Comparison of ENCODE assay signal across 17 cellular contexts in genomic region chr5:154345255-154345952, GRCh38.
DNase-seq lines count a peak whose midpoint lies in the region; ATAC-seq lines count a peak whose summit lies in the region.
"Had no signal": no experiment of that assay in that cellular context is flagged by ENCODE, and none has a peak within 500 bp of the region (broad histone marks: within the 10 kb centered on the region; RNA-seq: fewer than 3 reads in every experiment).

No MANE protein-coding gene starts in this region.

- H3K4me3 Mint-ChIP-seq in activated naive CD4-positive, alpha-beta T cell treated with anti-CD3 and anti-CD28 coated beads, Interleukin-2, amount 10 ng/mL, durations not matched to agents 7 days and 5 days, result no peak overlapping the region
- H3K4me3 Mint-ChIP-seq: activated T-cell treated with anti-CD3 and anti-CD28 coated beads, Interleukin-2, amount 50 U/mL, for 72 hours had no signal

- H3K4me1 Mint-ChIP-seq in activated naive CD4-positive, alpha-beta T cell treated with anti-CD3 and anti-CD28 coated beads, Interleukin-2, amount 10 ng/mL, durations not matched to agents 7 days and 5 days, result no peaks in the 10 kb centered on the region

- no peak overlapping the region for H3K27ac Mint-ChIP-seq in activated naive CD4-positive, alpha-beta T cell treated with anti-CD3 and anti-CD28 coated beads, Interleukin-2, amount 10 ng/mL, durations not matched to agents 7 days and 5 days

- CTCF ChIA-PET in activated naive CD4-positive, alpha-beta T cell treated with anti-CD3 and anti-CD28 coated beads, Interleukin-2, amount 10 ng/mL, durations not matched to agents 7 days and 5 days (lab: Charles Lee), result no interaction called here

- no peaks in the 10 kb centered on the region for H3K9me3 Mint-ChIP-seq in activated naive CD4-positive, alpha-beta T cell treated with anti-CD3 and anti-CD28 coated beads, Interleukin-2, amount 10 ng/mL, durations not matched to agents 7 days and 5 days
- H3K9me3 Mint-ChIP-seq: activated T-cell treated with anti-CD3 and anti-CD28 coated beads, Interleukin-2, amount 50 U/mL, for 72 hours had no signal

- ATAC-seq in GM18499 (IDR thresholded peaks at IDR 0.05; ENCODE audit: insufficient read depth, unreplicated experiment) (peak; percentile 62), GM19397 (IDR thresholded peaks at IDR 0.05; ENCODE audit: unreplicated experiment) (peak; percentile 75), HG02759 (IDR thresholded peaks at IDR 0.05; ENCODE audit: unreplicated experiment) (peak; percentile 92), HG03354 (IDR thresholded peaks at IDR 0.05; ENCODE audit: poor library complexity, severe bottlenecking, unreplicated experiment) (peak; percentile 80)
- ATAC-seq: activated T-cell treated with anti-CD3 and anti-CD28 coated beads, Interleukin-2, amount 50 U/mL, for 72 hours; body of pancreas; heart left ventricle; left lung had no signal

- DNase-seq in activated naive CD4-positive, alpha-beta T cell treated with anti-CD3 and anti-CD28 coated beads, Interleukin-2, amount 10 ng/mL, durations not matched to agents 7 days and 5 days, result no peak
- DNase-seq in SIG-M5 (lab: John Stamatoyannopoulos, UW), result no peak
- no peak for DNase-seq in stimulated activated CD4-positive, alpha-beta T cell treated with anti-CD3 and anti-CD28 coated beads, Interleukin-4, amount 100 ng/mL, for 1 hour
- no peak for DNase-seq in activated T-cell treated with anti-CD3 and anti-CD28 coated beads, Interleukin-2, amount 50 U/mL, for 48 hours
- DNase-seq: activated T-cell treated with anti-CD3 and anti-CD28 coated beads, Interleukin-2, amount 50 U/mL, for 72 hours; body of pancreas; DMS79 treated with DMSO at 0.1 percent for 48 hours; heart left ventricle; left lung; NCI-H1417 treated with DMSO at 0.1 percent for 48 hours; NCI-H774; SHP77 treated with DMSO at 0.1 percent for 48 hours; transverse colon had no signal

- no peaks in the 10 kb centered on the region for H3K27me3 Mint-ChIP-seq in activated naive CD4-positive, alpha-beta T cell treated with anti-CD3 and anti-CD28 coated beads, Interleukin-2, amount 10 ng/mL, durations not matched to agents 7 days and 5 days

- H3K36me3 Mint-ChIP-seq in activated naive CD4-positive, alpha-beta T cell treated with anti-CD3 and anti-CD28 coated beads, Interleukin-2, amount 10 ng/mL, durations not matched to agents 7 days and 5 days, result no peaks in the 10 kb centered on the region
